In the genomic region with DNA sequence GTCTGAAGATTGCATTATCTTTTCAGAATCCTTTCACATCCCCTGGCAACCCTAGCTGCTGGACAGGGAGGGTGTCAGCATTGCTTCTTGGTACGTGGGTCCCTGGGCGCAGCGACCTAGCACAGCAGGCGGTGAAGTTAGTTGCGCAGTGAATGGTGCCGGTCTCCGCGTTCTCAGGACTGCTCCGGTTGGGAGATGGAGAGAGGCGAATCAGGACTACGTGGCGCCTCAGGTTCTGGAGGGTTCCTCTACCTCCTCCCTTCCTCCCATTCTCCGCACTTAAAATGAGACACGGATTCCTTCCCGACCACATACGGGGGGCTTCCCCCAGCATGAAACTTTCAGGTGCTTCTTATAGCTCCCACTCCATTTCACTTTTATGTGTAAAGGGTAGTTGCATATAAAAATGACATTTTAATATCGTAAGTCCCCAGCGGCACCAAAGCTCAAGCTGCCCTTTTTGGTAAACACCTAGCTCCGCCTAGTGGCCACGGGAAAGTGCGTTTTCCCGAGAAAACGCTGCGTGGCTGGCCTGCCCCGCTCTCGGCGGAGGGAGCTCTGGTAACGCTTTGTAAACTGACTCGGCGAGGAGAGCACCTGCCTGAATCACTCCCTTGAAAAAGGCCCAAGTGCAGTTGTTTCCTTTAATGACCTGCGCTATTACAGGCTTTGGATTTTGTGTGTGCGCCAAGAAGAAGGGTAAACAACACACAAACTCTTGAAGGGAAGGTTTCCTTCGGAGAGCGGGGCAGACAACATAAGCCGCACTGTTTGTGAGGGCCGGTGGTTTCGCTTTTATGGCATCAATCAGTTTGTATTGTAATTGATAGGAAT, we compare ENCODE assay signal across 8 cellular contexts. TPM values are rescaled to one million over a fixed set of nuclear protein-coding genes. Genes with fewer than 3 reads are reported as not detected.
DNase-seq lines count a peak whose midpoint lies in the region; ATAC-seq, FAIRE-seq and TF ChIP-seq lines count a peak whose summit lies in the region.

No MANE protein-coding gene starts in this region.

- intact Hi-C loops in spleen (cut with DNase I; ENCODE audit: low total_unique reads) = loop anchor here (10.0 kb wide), 1 partner anchor 198 kb away; no protein-coding TSS in a partner anchor

- FAIRE-seq in G401.6 (lab: Jason Lieb, UNC) (peak; percentile 51), keratinocyte (lab: Jason Lieb, UNC) (peak; percentile 74)

- H3K27me3 ChIP-seq in keratinocyte (ENCODE audit: control insufficient read depth, extremely low read depth, insufficient read depth, low read length) (no peaks in the 10 kb centered on the region), spleen (replicated peaks in 1 of 7) (peaks cover 0 to 11% (median 0%) of the 10 kb centered on the region in 7 donors)

- H3K4me3 ChIP-seq in keratinocyte (ENCODE audit: control insufficient read depth in 2 of 3, extremely low read depth in 1 of 3, insufficient read depth in 2 of 3, low read depth in 1 of 3, low read length in 3 of 3) (peak overlapping the region; percentile 11 to 84 (median 56)), spleen (peak overlapping the region; percentile 10 to 63 (median 31))

- no peak for TF ChIP-seq POLR2A in spleen (IDR thresholded peaks at IDR 0.05)

- ATAC-seq in HG02759 (IDR thresholded peaks at IDR 0.05; ENCODE audit: unreplicated experiment) (peak; percentile 46), GM21360 (IDR thresholded peaks at IDR 0.05; ENCODE audit: unreplicated experiment) (no peak)

- TF ChIP-seq CTCF in keratinocyte (optimal IDR thresholded peaks at IDR 0.05 in 1 of 3, IDR thresholded peaks at IDR 0.05 in 1 of 3, conservative IDR thresholded peaks at IDR 0.05 in 1 of 3; ENCODE audit: extremely low read depth in 1 of 3, insufficient read depth in 2 of 3, low read length in 3 of 3) (peak; percentile 87 to 97 (median 97)), spleen (IDR thresholded peaks at IDR 0.05 in 8 of 11, conservative IDR thresholded peaks at IDR 0.05 in 3 of 11) (peak; percentile 76 to 91 (median 87))

- no peaks in the 10 kb centered on the region for H3K9me1 ChIP-seq in keratinocyte (ENCODE audit: control insufficient read depth, extremely low read depth, insufficient read depth, low read length)

- H3K9ac ChIP-seq in keratinocyte (ENCODE audit: control insufficient read depth, extremely low read depth, insufficient read depth, low read length) = peak overlapping the region; percentile 69

- H3K79me2 ChIP-seq in keratinocyte (ENCODE audit: control insufficient read depth, insufficient read depth, low read length) = no peaks in the 10 kb centered on the region

- H4K20me1 ChIP-seq in keratinocyte (ENCODE audit: control insufficient read depth, extremely low read depth, insufficient read depth, low read length) = no peaks in the 10 kb centered on the region

- H3K9me3 ChIP-seq in keratinocyte (ENCODE audit: control insufficient read depth, low read depth, low read length) (no peaks in the 10 kb centered on the region), spleen (no peaks in the 10 kb centered on the region)

- dilution Hi-C loops in keratinocyte (cut with MboI; ENCODE audit: extremely low pct_ligation_motif_present, low sequenced_read_pairs) = no loop called here

- peak; percentile 83 for DNase-seq in NCI-H2171 treated with DMSO at 0.1 percent for 48 hours (lab: John Stamatoyannopoulos, UW)
- DNase-seq in activated CD4-positive, CD25-positive, alpha-beta regulatory T cell treated with anti-CD3 and anti-CD28 coated beads, Interleukin-2, amount 50 U/mL, for 16 hours (ENCODE audit: low read depth, low spot score) = peak; percentile 57
- peak in 59 of 61 donors; percentile 7 to 85 (median 63) for DNase-seq in caudate nucleus (lab: John Stamatoyannopoulos, UW)
- DNase-seq in keratinocyte (ENCODE audit: low read depth, low spot score) = no peak
- peak; percentile 94 for DNase-seq in spleen

- peak overlapping the region; percentile 80 for H2AFZ ChIP-seq in keratinocyte (ENCODE audit: control insufficient read depth, low read length)

- WGBS in spleen, 5 donors = 8 to 18% (median 11%) methylated on average over 37 of the region's 37 CpGs

- H3K4me1 ChIP-seq in keratinocyte (ENCODE audit: control insufficient read depth, extremely low read depth, insufficient read depth, low read length) (peaks cover 6% of the 10 kb centered on the region), spleen (peaks cover 5 to 29% (median 20%) of the 10 kb centered on the region in 6 donors)

- H3K36me3 ChIP-seq in keratinocyte (ENCODE audit: control insufficient read depth in 2 of 2, extremely low read depth in 1 of 2, insufficient read depth in 2 of 2, low read length in 2 of 2) (no peaks in the 10 kb centered on the region), spleen (peaks cover 0 to 9% (median 0%) of the 10 kb centered on the region in 6 donors)

- H3K4me2 ChIP-seq in keratinocyte (ENCODE audit: control insufficient read depth, extremely low read depth, insufficient read depth, low read depth, low read length) = peak overlapping the region; percentile 93

- H3K27ac ChIP-seq in caudate nucleus (ENCODE audit: low read depth, low read length) = no peak overlapping the region
- H3K27ac ChIP-seq in keratinocyte (ENCODE audit: control insufficient read depth, insufficient read depth, low read length) = no peak overlapping the region
- peak overlapping the region in 1 of 8 donors; percentile 31 for H3K27ac ChIP-seq in spleen

RNA-seq across cellular contexts. Expression of a gene that starts 32.9 kb away (rescaled TPM):
- 0.01 to 0.02 TPM in 2 of 3 replicates, not detected in the other for polyA plus RNA-seq in keratinocyte
- polyA plus RNA-seq in keratinocyte (2011; ENCODE audit: low read depth) = 0.14 TPM
- polyA plus RNA-seq in keratinocyte (2011; cell fraction: cytosol; rRNA removed) = not detected in 2 replicates
- polyA plus RNA-seq in keratinocyte (2011; cell fraction: nucleus; rRNA removed) = 0.11 TPM in 1 of 2 replicates, not detected in the other
- 0.32 TPM in 1 of 2 replicates, not detected in the other for polyA plus RNA-seq in keratinocyte (2012; ENCODE audit: low replicate concordance)
- not detected in 3 replicates for polyA minus RNA-seq in keratinocyte
- polyA minus RNA-seq in keratinocyte (2011; cell fraction: cytosol; rRNA and poly(A)+ RNA removed) = not detected
- not detected in 2 replicates for polyA minus RNA-seq in keratinocyte (2011; cell fraction: nucleus; rRNA and poly(A)+ RNA removed)
- total RNA-seq in spleen = 1 to 10 TPM in 2 of 7 donors, under 1 TPM in 5; 0.29 to 1.4 (median 0.68) TPM
- polyA plus RNA-seq in spleen = 1 to 10 TPM in 1 of 3 donors, under 1 TPM in 2; 0.26 to 1.5 (median 0.58) TPM
